In genomic region chr2:145927398-145927951, GRCh38 we compare ENCODE assay signal across 1 cellular context.
TF ChIP-seq lines count a peak whose summit lies in the region.

No MANE protein-coding gene starts in this region.

TF ChIP-seq in GM23338, 12 proteins besides CTCF, POLR2A, EP300 and RAD21:
- TF ChIP-seq STAT1 (IDR thresholded peaks at IDR 0.05; ENCODE audit: unreplicated experiment) (no peak), JUNB (IDR thresholded peaks at IDR 0.05; ENCODE audit: unreplicated experiment) (no peak), ETS1 (IDR thresholded peaks at IDR 0.05) (no peak), CREB1 (CRISPR knock-in tag; IDR thresholded peaks at IDR 0.05; ENCODE audit: low read depth) (no peak), POLR2AphosphoS5 (IDR thresholded peaks at IDR 0.05; ENCODE audit: low read depth) (no peak), NANOG (IDR thresholded peaks at IDR 0.05; ENCODE audit: borderline replicate concordance) (no peak), REST (IDR thresholded peaks at IDR 0.05; ENCODE audit: unreplicated experiment) (no peak), ZNF114 (CRISPR knock-in tag; IDR thresholded peaks at IDR 0.05) (no peak), ZNF462 (CRISPR knock-in tag; IDR thresholded peaks at IDR 0.05) (no peak), EZH2 (IDR thresholded peaks at IDR 0.05; ENCODE audit: low read depth, unreplicated experiment) (no peak), ZNF331 (CRISPR knock-in tag; IDR thresholded peaks at IDR 0.05; ENCODE audit: low read depth) (no peak), EZH2phosphoT487 (IDR thresholded peaks at IDR 0.05; ENCODE audit: unreplicated experiment) (no peak)
